In genomic region chr3:111808439-111808838, GRCh38 we compare ENCODE assay signal across 20 cellular contexts. TPM values are rescaled to one million over a fixed set of nuclear protein-coding genes. Genes with fewer than 3 reads are reported as not detected.
A peak's percentile ranks its signal among the peaks of the same experiment; 100 is the strongest.
DNase-seq lines count a peak whose midpoint lies in the region; ATAC-seq, FAIRE-seq and TF ChIP-seq lines count a peak whose summit lies in the region.
"Had no signal": no experiment of that assay in that cellular context is flagged by ENCODE, and none has a peak within 500 bp of the region (broad histone marks: within the 10 kb centered on the region; RNA-seq: fewer than 3 reads in every experiment).

No MANE protein-coding gene starts in this region.

- H3K4me3 ChIP-seq in CD4-positive, alpha-beta memory T cell (ENCODE audit: low read length in 2 of 2): no peak overlapping the region
- H3K4me3 ChIP-seq: adrenal gland, esophagus squamous epithelium, SJSA1, transverse colon had no signal

- no peaks in the 10 kb centered on the region for H3K4me1 ChIP-seq in CD4-positive, alpha-beta memory T cell (ENCODE audit: insufficient read depth, low read length)

- H3K27ac Mint-ChIP-seq in osteocyte (ENCODE audit: unreplicated experiment): peak overlapping the region; percentile 61
- peak overlapping the region in 1 of 7 donors; percentile 39 for H3K27ac Mint-ChIP-seq in CD4-positive, alpha-beta memory T cell
- H3K27ac Mint-ChIP-seq: activated T-cell treated with anti-CD3 and anti-CD28 coated beads, Interleukin-2, amount 50 U/mL, for 72 hours; dendritic cell treated with granulocyte-macrophage colony-stimulating factor and Interleukin-4, amounts not matched to agents 40 ng/mL and 50 ng/mL, for 4 days had no signal

- FAIRE-seq in RCC 7860 (lab: Jason Lieb, UNC): peak; percentile 61
- FAIRE-seq: TTC549 had no signal

- POLR2A ChIA-PET in CD4-positive, alpha-beta memory T cell (lab: Charles Lee; ENCODE audit: partially characterized antibody): no interaction called here

- TF ChIP-seq CTCF in osteocyte (IDR thresholded peaks at IDR 0.05): no peak

- H3K27me3 Mint-ChIP-seq in osteocyte (ENCODE audit: unreplicated experiment): no peaks in the 10 kb centered on the region
- H3K27me3 Mint-ChIP-seq in CD4-positive, alpha-beta memory T cell: no peaks in the 10 kb centered on the region
- H3K27me3 Mint-ChIP-seq: dendritic cell treated with granulocyte-macrophage colony-stimulating factor and Interleukin-4, amounts not matched to agents 40 ng/mL and 50 ng/mL, for 4 days had no signal

- H3K9me3 ChIP-seq in CD4-positive, alpha-beta memory T cell (ENCODE audit: control insufficient read depth in 1 of 2, low read length in 2 of 2): no peaks in the 10 kb centered on the region
- H3K9me3 ChIP-seq: adrenal gland, esophagus squamous epithelium, SJSA1, transverse colon had no signal

- H3K4me3 Mint-ChIP-seq in osteocyte (ENCODE audit: unreplicated experiment): no peak overlapping the region
- H3K4me3 Mint-ChIP-seq in CD4-positive, alpha-beta memory T cell: no peak overlapping the region
- H3K4me3 Mint-ChIP-seq: activated T-cell treated with anti-CD3 and anti-CD28 coated beads, Interleukin-2, amount 50 U/mL, for 72 hours; dendritic cell treated with granulocyte-macrophage colony-stimulating factor and Interleukin-4, amounts not matched to agents 40 ng/mL and 50 ng/mL, for 4 days had no signal

- CTCF ChIA-PET in CD4-positive, alpha-beta memory T cell (lab: Charles Lee; ENCODE audit: partially characterized antibody): interaction anchor here (1.4 kb wide), 1 partner anchor 160 kb away, joined by 3 read pairs; no protein-coding TSS in a partner anchor

- H3K9me3 Mint-ChIP-seq in osteocyte (ENCODE audit: unreplicated experiment): no peaks in the 10 kb centered on the region
- no peaks in the 10 kb centered on the region for H3K9me3 Mint-ChIP-seq in CD4-positive, alpha-beta memory T cell
- H3K9me3 Mint-ChIP-seq: activated T-cell treated with anti-CD3 and anti-CD28 coated beads, Interleukin-2, amount 50 U/mL, for 72 hours; dendritic cell treated with granulocyte-macrophage colony-stimulating factor and Interleukin-4, amounts not matched to agents 40 ng/mL and 50 ng/mL, for 4 days had no signal

- no peak overlapping the region for H3K27ac ChIP-seq in CD4-positive, alpha-beta memory T cell (ENCODE audit: low read depth, low read length)
- H3K27ac ChIP-seq: adrenal gland, SJSA1 had no signal

- peaks cover 72% of the 10 kb centered on the region for H3K4me1 Mint-ChIP-seq in osteocyte (ENCODE audit: unreplicated experiment)
- no peaks in the 10 kb centered on the region for H3K4me1 Mint-ChIP-seq in CD4-positive, alpha-beta memory T cell

- peak; percentile 65 for ATAC-seq in esophagus mucosa
- no peak for ATAC-seq in GM18907 (IDR thresholded peaks at IDR 0.05; ENCODE audit: unreplicated experiment)
- ATAC-seq: activated T-cell treated with anti-CD3 and anti-CD28 coated beads, Interleukin-2, amount 50 U/mL, for 72 hours had no signal

- no peaks in the 10 kb centered on the region for H3K36me3 ChIP-seq in CD4-positive, alpha-beta memory T cell (ENCODE audit: insufficient read depth, low read length)
- H3K36me3 ChIP-seq: adrenal gland, esophagus squamous epithelium, SJSA1, transverse colon had no signal

- DNase-seq in EH (ENCODE audit: low read depth) (peak; percentile 48), RCC 7860 (ENCODE audit: low spot score) (no peak), osteocyte (ENCODE audit: extremely low spot score, unreplicated experiment) (no peak), C1 segment of cervical spinal cord (lab: John Stamatoyannopoulos, UW) (no peak), RKO (ENCODE audit: low spot score) (no peak)
- no peak for DNase-seq in CD4-positive, alpha-beta memory T cell
- DNase-seq: activated CD4-positive, alpha-beta T cell treated with anti-CD3 and anti-CD28 coated beads, Interleukin-2, amount 50 U/mL, for 48 hours; activated T-cell treated with anti-CD3 and anti-CD28 coated beads, Interleukin-2, amount 50 U/mL, for 72 hours; adrenal gland; esophagus squamous epithelium; left cardiac atrium; NCI-H1048; NCI-H2171 treated with DMSO at 0.1 percent for 48 hours; stimulated activated CD4-positive, alpha-beta T cell treated with anti-CD3 and anti-CD28 coated beads, Interleukin-1b, Interleukin-23, amount 100 ng/mL, for 48 hours; transverse colon had no signal

- no peaks in the 10 kb centered on the region for H3K27me3 ChIP-seq in CD4-positive, alpha-beta memory T cell (ENCODE audit: insufficient read depth, low read length)
- H3K27me3 ChIP-seq: adrenal gland, esophagus squamous epithelium, SJSA1, transverse colon had no signal

- no peaks in the 10 kb centered on the region for H3K36me3 Mint-ChIP-seq in osteocyte (ENCODE audit: unreplicated experiment)
- no peaks in the 10 kb centered on the region for H3K36me3 Mint-ChIP-seq in CD4-positive, alpha-beta memory T cell

- intact Hi-C loops in CD4-positive, alpha-beta memory T cell (cut with micrococcal nuclease): no loop called here

RNA-seq across cellular contexts. Expression of gene PHLDB2, which starts 50.6 kb away (rescaled TPM):
- total RNA-seq in esophagus mucosa (22.2 TPM), osteocyte (134 and 138 TPM in 2 replicates)
- 1 to 10 TPM; 7.9 to 8.5 TPM for total RNA-seq in CD4-positive, alpha-beta memory T cell
- 1 to 10 TPM; 2.8 to 7.7 TPM for polyA plus RNA-seq in CD4-positive, alpha-beta memory T cell
